Comparison of ENCODE assay signal across 23 cellular contexts in genomic region chr1:41284121-41284520, GRCh38.
"Had no signal": no experiment of that assay in that cellular context is flagged by ENCODE, and none has a peak within 500 bp of the region (broad histone marks: within the 10 kb centered on the region; RNA-seq: fewer than 3 reads in every experiment).

No MANE protein-coding gene starts in this region.

- H3K27me3 ChIP-seq: neural progenitor cell, ovary, right lobe of liver, uterus had no signal

- H3K27ac ChIP-seq: neural progenitor cell, ovary, parathyroid adenoma, psoas muscle, right lobe of liver, sigmoid colon, stomach, thoracic aorta, tibial artery, transverse colon, upper lobe of right lung, uterus had no signal

- H3K4me3 ChIP-seq: neural progenitor cell, ovary, psoas muscle, right lobe of liver, sigmoid colon, stomach, thoracic aorta, tibial artery, transverse colon, upper lobe of right lung, uterus had no signal

- H3K4me1 ChIP-seq: parathyroid adenoma, psoas muscle, right lobe of liver, stomach, transverse colon, uterus had no signal

- DNase-seq: natural killer cell; occipital lobe; ovary; posterior cingulate gyrus; psoas muscle; right cardiac atrium; right lobe of liver; sigmoid colon; small intestine; stimulated activated CD4-positive, alpha-beta T cell treated with anti-CD3 and anti-CD28 coated beads, Interleukin-15, amount 100 ng/mL, for 24 hours; stimulated activated CD4-positive, alpha-beta T cell treated with anti-CD3 and anti-CD28 coated beads, Interleukin-2, amount 100 ng/mL, for 24 hours; stimulated activated CD4-positive, alpha-beta T cell treated with anti-CD3 and anti-CD28 coated beads, Interleukin-2, amount 100 ng/mL, for 48 hours; stimulated activated CD4-positive, alpha-beta T cell treated with anti-CD3 and anti-CD28 coated beads, Interleukin-4, amount 100 ng/mL, for 24 hours; stimulated activated naive B cell treated with anti-CD40 and anti-IgM and Interleukin-4, amounts not matched to agents 10 μg/mL and 1 μg/mL and 100 μg/mL, for 72 hours; stimulated activated naive CD4-positive, alpha-beta T cell treated with Interleukin-2 at 50 U/mL for 16 hours; stomach; tibial artery; transverse colon; upper lobe of right lung; uterus had no signal

- H3K36me3 ChIP-seq: neural progenitor cell, ovary, right lobe of liver, sigmoid colon, stomach, thoracic aorta, tibial artery, transverse colon, upper lobe of right lung, uterus had no signal

- H3K9me3 ChIP-seq: ovary, psoas muscle, right lobe of liver, sigmoid colon, stomach, thoracic aorta, tibial artery, transverse colon, upper lobe of right lung, uterus had no signal
